Comparison of ENCODE assay signal across 28 cellular contexts in the genomic region with DNA sequence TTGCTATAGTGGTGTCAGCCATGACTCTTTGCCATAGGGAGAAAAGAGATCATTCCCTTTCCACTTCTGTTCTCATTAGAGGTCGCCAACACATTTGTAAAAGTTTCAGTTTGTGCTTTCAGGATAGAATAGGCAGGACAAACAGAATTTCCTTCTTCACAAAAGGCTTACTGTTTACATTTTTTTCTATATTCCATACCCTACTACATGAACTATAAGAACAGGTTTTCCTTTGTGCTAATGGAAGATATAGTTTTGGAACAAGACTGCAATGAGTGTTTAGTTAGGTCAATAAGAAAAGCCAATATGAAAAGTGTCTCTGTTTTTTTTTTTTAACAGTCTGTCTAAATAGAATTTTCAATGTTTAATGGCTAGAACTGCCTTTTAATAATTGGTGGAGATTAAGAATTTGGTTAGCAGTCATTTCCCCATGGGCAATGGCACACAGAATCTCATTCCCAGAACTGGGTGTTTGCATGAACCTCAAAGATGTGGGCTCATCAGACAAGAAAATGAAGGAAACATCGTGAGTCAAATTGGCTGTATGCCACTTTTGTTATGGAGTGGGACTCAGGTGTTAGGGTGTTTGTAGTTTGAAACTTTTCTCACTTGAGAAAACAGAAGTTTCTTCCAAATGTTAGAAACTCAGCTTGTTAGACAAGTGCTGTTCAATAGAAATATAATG.
"Had no signal": no experiment of that assay in that cellular context is flagged by ENCODE, and none has a peak within 500 bp of the region (broad histone marks: within the 10 kb centered on the region; RNA-seq: fewer than 3 reads in every experiment).

No MANE protein-coding gene starts in this region.

- DNase-seq: hypothalamus; immature natural killer cell; kidney; left colon; left lung; lower lobe of right lung; mammary epithelial cell; mesenchymal stem cell; naive thymus-derived CD8-positive, alpha-beta T cell; nephron progenitor cell; ovary; retina; right cardiac atrium; stimulated activated CD4-positive, alpha-beta T cell treated with anti-CD3 and anti-CD28 coated beads, Interleukin-12 subunit alpha, Interleukin-12 subunit beta, amount 100 ng/mL, for 4 hours; stimulated activated CD4-positive, alpha-beta T cell treated with anti-CD3 and anti-CD28 coated beads, Interleukin-15, amount 100 ng/mL, for 24 hours; stimulated activated CD4-positive, alpha-beta T cell treated with anti-CD3 and anti-CD28 coated beads, Interleukin-2, amount 100 ng/mL, for 24 hours; stimulated activated CD4-positive, alpha-beta T cell treated with anti-CD3 and anti-CD28 coated beads, Interleukin-4, amount 100 ng/mL, for 1 hour; stimulated activated naive CD4-positive, alpha-beta T cell had no signal

- H3K4me3 ChIP-seq: left lung, lower lobe of right lung, ovary, skin epidermis, suprapubic skin, thoracic aorta, tibial nerve, vagina had no signal

- H3K27ac ChIP-seq: left lung, lower lobe of right lung, ovary, skin epidermis, suprapubic skin, thoracic aorta, tibial nerve, vagina had no signal

- H3K36me3 ChIP-seq: left lung, lower lobe of right lung, ovary, suprapubic skin, thoracic aorta, tibial nerve, vagina had no signal

- H3K27me3 Mint-ChIP-seq: progenitor cell of endocrine pancreas, type B pancreatic cell had no signal

- H3K4me3 Mint-ChIP-seq: immature natural killer cell; naive thymus-derived CD8-positive, alpha-beta T cell; nephron progenitor cell; stimulated activated effector memory CD8-positive, alpha-beta T cell treated with anti-CD3 and anti-CD28 coated beads, Interleukin-12 subunit alpha, Interleukin-12 subunit beta, amount 100 ng/mL, for 72 hours; stimulated activated naive CD8-positive, alpha-beta T cell treated with anti-CD3 and anti-CD28 coated beads, Interleukin-15, Interleukin-2, amounts not matched to agents 100 ng/mL and 50 ng/mL, for 24 hours; type B pancreatic cell had no signal

- H3K9me3 Mint-ChIP-seq: nephron progenitor cell; stimulated activated naive CD8-positive, alpha-beta T cell treated with anti-CD3 and anti-CD28 coated beads, Interleukin-15, Interleukin-2, amounts not matched to agents 100 ng/mL and 50 ng/mL, for 24 hours had no signal

- H3K9me3 ChIP-seq: left lung, lower lobe of right lung, ovary, suprapubic skin, thoracic aorta, tibial nerve, vagina had no signal

- H3K27ac Mint-ChIP-seq: immature natural killer cell; naive thymus-derived CD8-positive, alpha-beta T cell; nephron progenitor cell; progenitor cell of endocrine pancreas; stimulated activated effector memory CD8-positive, alpha-beta T cell treated with anti-CD3 and anti-CD28 coated beads, Interleukin-12 subunit alpha, Interleukin-12 subunit beta, amount 100 ng/mL, for 72 hours; stimulated activated naive CD8-positive, alpha-beta T cell treated with anti-CD3 and anti-CD28 coated beads, Interleukin-15, Interleukin-2, amounts not matched to agents 100 ng/mL and 50 ng/mL, for 24 hours; type B pancreatic cell had no signal

- H3K4me1 Mint-ChIP-seq: immature natural killer cell; naive thymus-derived CD8-positive, alpha-beta T cell; stimulated activated effector memory CD8-positive, alpha-beta T cell treated with anti-CD3 and anti-CD28 coated beads, Interleukin-12 subunit alpha, Interleukin-12 subunit beta, amount 100 ng/mL, for 72 hours had no signal

- ATAC-seq: left colon; left lung; lower lobe of right lung; naive thymus-derived CD8-positive, alpha-beta T cell; right cardiac atrium; sciatic nerve; stimulated activated effector memory CD8-positive, alpha-beta T cell treated with anti-CD3 and anti-CD28 coated beads, Interleukin-12 subunit alpha, Interleukin-12 subunit beta, amount 100 ng/mL, for 72 hours had no signal

- H3K4me1 ChIP-seq: left lung, lower lobe of right lung, tibial nerve had no signal

- H3K36me3 Mint-ChIP-seq: immature natural killer cell; stimulated activated effector memory CD8-positive, alpha-beta T cell treated with anti-CD3 and anti-CD28 coated beads, Interleukin-12 subunit alpha, Interleukin-12 subunit beta, amount 100 ng/mL, for 72 hours; type B pancreatic cell had no signal

- H3K27me3 ChIP-seq: left lung, ovary, suprapubic skin, tibial nerve, vagina had no signal
